Comparison of ENCODE assay signal across 18 cellular contexts in genomic region chr7:91242097-91242846, GRCh38. TPM values are rescaled to one million over a fixed set of nuclear protein-coding genes. Genes with fewer than 3 reads are reported as not detected.
DNase-seq lines count a peak whose midpoint lies in the region; ATAC-seq and TF ChIP-seq lines count a peak whose summit lies in the region.
"Had no signal": no experiment of that assay in that cellular context is flagged by ENCODE, and none has a peak within 500 bp of the region (broad histone marks: within the 10 kb centered on the region; RNA-seq: fewer than 3 reads in every experiment).

No MANE protein-coding gene starts in this region.

- H3K4me1 ChIP-seq in breast epithelium: no peaks in the 10 kb centered on the region
- peaks cover 20% of the 10 kb centered on the region for H3K4me1 ChIP-seq in upper lobe of right lung
- H3K4me1 ChIP-seq: psoas muscle had no signal

- TF ChIP-seq CTCF in MCF 10A (IDR thresholded peaks at IDR 0.05; ENCODE audit: unreplicated experiment) (no peak), breast epithelium (IDR thresholded peaks at IDR 0.05) (no peak), fibroblast of pulmonary artery (IDR thresholded peaks at IDR 0.05; ENCODE audit: low read length, missing control alignments) (no peak), upper lobe of right lung (IDR thresholded peaks at IDR 0.05) (no peak)

- POLR2A ChIA-PET in MCF 10A (lab: Yijun Ruan, JAX): interaction anchor here (0.6 to 1.7 kb wide), 3 partner anchors 8 to 774 kb away, joined by 4 to 6 read pairs (median 4); no protein-coding TSS in a partner anchor

- intact Hi-C loops in MCF 10A (cut with micrococcal nuclease) (loop anchor here (5.0 kb wide), 1 partner anchor 75 kb away; no protein-coding TSS in a partner anchor), breast epithelium (cut with DNase I; ENCODE audit: low total_unique reads) (no loop called here), upper lobe of right lung (cut with DNase I) (no loop called here)

- no peak overlapping the region for H3K27ac ChIP-seq in breast epithelium
- no peak overlapping the region for H3K27ac ChIP-seq in upper lobe of right lung
- H3K27ac ChIP-seq: psoas muscle had no signal

- H3K27me3 ChIP-seq in breast epithelium: no peaks in the 10 kb centered on the region
- H3K27me3 ChIP-seq in upper lobe of right lung: no peaks in the 10 kb centered on the region

- no TSS peak for BruUV-seq in MCF 10A (replicated peaks; lab: Mats Ljungman, UMichigan)

- CTCF ChIA-PET in MCF 10A (lab: Yijun Ruan, JAX): interaction anchor here (0.6 to 1.2 kb wide), 5 partner anchors 76 to 1031 kb away, joined by 3 to 4 read pairs (median 3); no protein-coding TSS in a partner anchor

- no peaks in the 10 kb centered on the region for H3K9me3 Mint-ChIP-seq in MCF 10A (ENCODE audit: unreplicated experiment)
- H3K9me3 Mint-ChIP-seq: activated CD8-positive, alpha-beta T cell treated with anti-CD3 and anti-CD28 coated beads for 36 hours; stimulated activated memory B cell treated with anti-CD40 and anti-IgM and Interleukin-4, amounts not matched to agents 10 μg/mL and 1 μg/mL and 100 μg/mL, for 72 hours had no signal

- TF ChIP-seq POLR2A in breast epithelium (IDR thresholded peaks at IDR 0.05): no peak

- no peaks in the 10 kb centered on the region for H3K27me3 Mint-ChIP-seq in MCF 10A (ENCODE audit: insufficient read depth, unreplicated experiment)
- H3K27me3 Mint-ChIP-seq: stimulated activated memory B cell treated with anti-CD40 and anti-IgM and Interleukin-4, amounts not matched to agents 10 μg/mL and 1 μg/mL and 100 μg/mL, for 72 hours had no signal

- peak; percentile 48 for DNase-seq in MCF 10A (ENCODE audit: unreplicated experiment)
- DNase-seq in breast epithelium (ENCODE audit: low spot score in 2 of 2): no peak
- peak; percentile 57 for DNase-seq in NOMO-1 treated with dmso at 0.1 percent for 144 hours (lab: John Stamatoyannopoulos, UW; ENCODE audit: unreplicated experiment)
- DNase-seq in fibroblast of pulmonary artery (ENCODE audit: low read depth): peak; percentile 27
- DNase-seq in upper lobe of right lung: no peak
- DNase-seq in activated CD4-positive, alpha-beta T cell treated with anti-CD3 and anti-CD28 coated beads, Interleukin-2, amount 50 U/mL, for 1 hour: no peak
- DNase-seq: activated CD8-positive, alpha-beta T cell treated with anti-CD3 and anti-CD28 coated beads for 36 hours; DND-41; Kasumi-1; NCI-H446 treated with DMSO at 0.1 percent for 48 hours; psoas muscle; Right ventricle myocardium superior; stimulated activated CD4-positive, alpha-beta T cell treated with anti-CD3 and anti-CD28 coated beads, Interleukin-4, amount 100 ng/mL, for 1 hour; T1000 had no signal

- ATAC-seq in upper lobe of right lung: peak; percentile 59
- no peak for ATAC-seq in HG02678 (IDR thresholded peaks at IDR 0.05; ENCODE audit: unreplicated experiment)
- ATAC-seq in GM19328 (IDR thresholded peaks at IDR 0.05; ENCODE audit: unreplicated experiment): no peak
- ATAC-seq: activated CD8-positive, alpha-beta T cell treated with anti-CD3 and anti-CD28 coated beads for 36 hours; stimulated activated memory B cell treated with anti-CD40 and anti-IgM and Interleukin-4, amounts not matched to agents 10 μg/mL and 1 μg/mL and 100 μg/mL, for 72 hours had no signal

- H3K4me3 ChIP-seq in breast epithelium: no peak overlapping the region
- no peak overlapping the region for H3K4me3 ChIP-seq in fibroblast of pulmonary artery (replicated peaks; ENCODE audit: low read depth, low read length)
- no peak overlapping the region for H3K4me3 ChIP-seq in upper lobe of right lung
- H3K4me3 ChIP-seq: psoas muscle had no signal

- peaks cover 39% of the 10 kb centered on the region for H3K4me1 Mint-ChIP-seq in MCF 10A (ENCODE audit: insufficient read depth, unreplicated experiment)
- H3K4me1 Mint-ChIP-seq: stimulated activated memory B cell treated with anti-CD40 and anti-IgM and Interleukin-4, amounts not matched to agents 10 μg/mL and 1 μg/mL and 100 μg/mL, for 72 hours had no signal

- no peak overlapping the region for H3K4me3 Mint-ChIP-seq in MCF 10A (ENCODE audit: unreplicated experiment)
- H3K4me3 Mint-ChIP-seq: activated CD8-positive, alpha-beta T cell treated with anti-CD3 and anti-CD28 coated beads for 36 hours; brain; stimulated activated memory B cell treated with anti-CD40 and anti-IgM and Interleukin-4, amounts not matched to agents 10 μg/mL and 1 μg/mL and 100 μg/mL, for 72 hours had no signal

- H3K9me3 ChIP-seq in breast epithelium (no peaks in the 10 kb centered on the region), upper lobe of right lung (no peaks in the 10 kb centered on the region)
- H3K9me3 ChIP-seq: psoas muscle had no signal

- no peaks in the 10 kb centered on the region for H3K36me3 Mint-ChIP-seq in MCF 10A (ENCODE audit: insufficient read depth, unreplicated experiment)
- H3K36me3 Mint-ChIP-seq: brain; stimulated activated memory B cell treated with anti-CD40 and anti-IgM and Interleukin-4, amounts not matched to agents 10 μg/mL and 1 μg/mL and 100 μg/mL, for 72 hours had no signal

- no peaks in the 10 kb centered on the region for H3K36me3 ChIP-seq in breast epithelium
- H3K36me3 ChIP-seq in upper lobe of right lung: no peaks in the 10 kb centered on the region

- H3K27ac Mint-ChIP-seq in MCF 10A (ENCODE audit: low read depth, unreplicated experiment): peak overlapping the region; percentile 89
- H3K27ac Mint-ChIP-seq: activated CD8-positive, alpha-beta T cell treated with anti-CD3 and anti-CD28 coated beads for 36 hours; brain; stimulated activated memory B cell treated with anti-CD40 and anti-IgM and Interleukin-4, amounts not matched to agents 10 μg/mL and 1 μg/mL and 100 μg/mL, for 72 hours had no signal

RNA-seq across cellular contexts. Expression of gene FZD1, which starts 22.0 kb away (rescaled TPM):
- total RNA-seq in MCF 10A (2022): 3.3 and 4.4 TPM in 2 replicates
- total RNA-seq in breast epithelium: 10 to 100 TPM; 11.0 to 36.1 (median 20.0) TPM
- 25.7 TPM for total RNA-seq in upper lobe of right lung

Comparison
In these comparisons a context has a peak if more than half of its experiments do, and no peak if none do; other contexts are left out.
1. DNase-seq: peak in MCF 10A (single experiment), NOMO-1 treated with dmso at 0.1 percent for 144 hours (single experiment) and fibroblast of pulmonary artery (single experiment); none in breast epithelium (0 of 2), upper lobe of right lung (single experiment) and activated CD4-positive, alpha-beta T cell treated with anti-CD3 and anti-CD28 coated beads, Interleukin-2, amount 50 U/mL, for 1 hour (single experiment).